29 cellular contexts compared by ENCODE assay signal in genomic region chr3:31804251-31805051, GRCh38.
DNase-seq lines count a peak whose midpoint lies in the region; ATAC-seq, FAIRE-seq and TF ChIP-seq lines count a peak whose summit lies in the region.
"Had no signal": no experiment of that assay in that cellular context is flagged by ENCODE, and none has a peak within 500 bp of the region (broad histone marks: within the 10 kb centered on the region; RNA-seq: fewer than 3 reads in every experiment).

No MANE protein-coding gene starts in this region.

- no peak overlapping the region for H4K8ac ChIP-seq in mesenchymal stem cell (ENCODE audit: low read length)

- no peak for TF ChIP-seq RAD21 in HepG2 (CRISPR knock-in tag; IDR thresholded peaks at IDR 0.05)

- H3K9ac ChIP-seq in HepG2 (ENCODE audit: insufficient read depth, low read depth, low read length) = no peak overlapping the region
- no peak overlapping the region for H3K9ac ChIP-seq in mesenchymal stem cell (ENCODE audit: low read length)
- H3K9ac ChIP-seq: KMS-11 had no signal

- no peaks in the 10 kb centered on the region for H3K9me3 ChIP-seq in HepG2 (ENCODE audit: low read length)
- no peaks in the 10 kb centered on the region for H3K9me3 ChIP-seq in right lobe of liver
- no peaks in the 10 kb centered on the region for H3K9me3 ChIP-seq in mesenchymal stem cell (ENCODE audit: control insufficient read depth, low read length)
- no peaks in the 10 kb centered on the region for H3K9me3 ChIP-seq in right cardiac atrium (ENCODE audit: control insufficient read depth, low read length)
- H3K9me3 ChIP-seq: body of pancreas, left ventricle myocardium inferior, sigmoid colon had no signal

- H2AK5ac ChIP-seq in mesenchymal stem cell (ENCODE audit: low read length, severe bottlenecking) = no peak overlapping the region

- no peaks in the 10 kb centered on the region for H4K20me1 ChIP-seq in HepG2 (ENCODE audit: insufficient read depth, low read length)

- H3K4me3 Mint-ChIP-seq in activated B cell treated with CpG ODN at 0.5 μM for 24 hours = no peak overlapping the region
- H3K4me3 Mint-ChIP-seq: activated CD8-positive, alpha-beta T cell treated with anti-CD3 and anti-CD28 coated beads, Interleukin-2, amount 10 ng/mL, durations not matched to agents 7 days and 5 days; mesothelial cell of epicardium had no signal

- H3K27me3 ChIP-seq in HepG2 (ENCODE audit: control insufficient read depth in 1 of 2, insufficient read depth in 2 of 2, low read length in 2 of 2) (no peaks in the 10 kb centered on the region), right lobe of liver (no peaks in the 10 kb centered on the region), mesenchymal stem cell (ENCODE audit: control insufficient read depth in 1 of 2, insufficient read depth in 1 of 2, low read length in 2 of 2) (no peaks in the 10 kb centered on the region), right cardiac atrium (ENCODE audit: control insufficient read depth, insufficient read depth) (no peaks in the 10 kb centered on the region)
- H3K27me3 ChIP-seq: body of pancreas, sigmoid colon had no signal

- ATAC-seq in HepG2 (no peak), right lobe of liver (no peak), activated B cell treated with CpG ODN at 0.5 μM for 24 hours (ENCODE audit: low read depth) (no peak), left colon (no peak), right cardiac atrium (no peak)
- ATAC-seq: activated CD8-positive, alpha-beta T cell treated with anti-CD3 and anti-CD28 coated beads, Interleukin-2, amount 10 ng/mL, durations not matched to agents 7 days and 5 days; body of pancreas had no signal

- TF ChIP-seq EP300 in HepG2 (IDR thresholded peaks at IDR 0.05; ENCODE audit: low read depth in 2 of 2, low read length in 2 of 2) (no peak), HepG2 (CRISPR knock-in tag; IDR thresholded peaks at IDR 0.05; ENCODE audit: borderline replicate concordance) (no peak)

- no peak for TF ChIP-seq CTCF in HepG2 (CRISPR knock-in tag; IDR thresholded peaks at IDR 0.05)
- TF ChIP-seq CTCF in right lobe of liver (IDR thresholded peaks at IDR 0.05) = no peak
- no peak for TF ChIP-seq CTCF in activated B cell treated with CpG ODN at 0.5 μM for 24 hours (IDR thresholded peaks at IDR 0.05)

- no peak overlapping the region for H2BK12ac ChIP-seq in mesenchymal stem cell (ENCODE audit: low read length in 2 of 2)

- TF ChIP-seq POLR2A in HepG2 (IDR thresholded peaks at IDR 0.05; ENCODE audit: insufficient read depth in 1 of 2, low read depth in 2 of 2, low read length in 2 of 2) (no peak), right lobe of liver (IDR thresholded peaks at IDR 0.05) (no peak)

- H3K36me3 ChIP-seq in HepG2 (replicated peaks in 1 of 2; ENCODE audit: control insufficient read depth in 1 of 2, insufficient read depth in 2 of 2, low read length in 2 of 2) (no peaks in the 10 kb centered on the region), right lobe of liver (no peaks in the 10 kb centered on the region), mesenchymal stem cell (ENCODE audit: control insufficient read depth in 1 of 2, insufficient read depth in 2 of 2, low read depth in 1 of 2, low read length in 2 of 2) (no peaks in the 10 kb centered on the region)
- H3K36me3 ChIP-seq: left ventricle myocardium inferior, sigmoid colon had no signal

- peaks cover 13% of the 10 kb centered on the region for H3K4me1 ChIP-seq in HepG2 (ENCODE audit: insufficient read depth, low read length)
- H3K4me1 ChIP-seq in right lobe of liver = no peaks in the 10 kb centered on the region
- no peaks in the 10 kb centered on the region for H3K4me1 ChIP-seq in mesenchymal stem cell (ENCODE audit: control insufficient read depth, insufficient read depth, low read depth, low read length)
- H3K4me1 ChIP-seq in right cardiac atrium (ENCODE audit: control insufficient read depth, insufficient read depth, low read length) = no peaks in the 10 kb centered on the region
- H3K4me1 ChIP-seq: body of pancreas, left ventricle myocardium inferior, sigmoid colon had no signal

- H3K4me1 Mint-ChIP-seq in activated B cell treated with CpG ODN at 0.5 μM for 24 hours = peaks cover 45% of the 10 kb centered on the region

- H2BK120ac ChIP-seq in mesenchymal stem cell (ENCODE audit: low read depth, low read length) = no peak overlapping the region

- H3K23ac ChIP-seq in mesenchymal stem cell (ENCODE audit: low read length in 2 of 2) = no peak overlapping the region

- no peak overlapping the region for H3K27ac ChIP-seq in HepG2 (ENCODE audit: extremely low read length, insufficient read depth, low read length)
- no peak overlapping the region for H3K27ac ChIP-seq in right lobe of liver
- H3K27ac ChIP-seq in mesenchymal stem cell (ENCODE audit: low read length, poor library complexity, severe bottlenecking) = no peak overlapping the region
- H3K27ac ChIP-seq in right cardiac atrium (ENCODE audit: low read length) = no peak overlapping the region
- H3K27ac ChIP-seq: body of pancreas, KMS-11, left ventricle myocardium inferior, sigmoid colon had no signal

- no peak overlapping the region for H4K91ac ChIP-seq in mesenchymal stem cell (ENCODE audit: low read length)

- H2BK5ac ChIP-seq in mesenchymal stem cell (ENCODE audit: low read depth, low read length, poor library complexity, severe bottlenecking) = no peak overlapping the region

- H2AFZ ChIP-seq in HepG2 (ENCODE audit: low read length) = no peak overlapping the region
- H2AFZ ChIP-seq in mesenchymal stem cell (ENCODE audit: low read depth, low read length) = no peak overlapping the region

- FAIRE-seq in HepG2 (lab: Jason Lieb, UNC) = no peak

- POLR2A ChIA-PET in HepG2 (lab: Yijun Ruan, JAX) (no interaction called here), activated B cell treated with CpG ODN at 0.5 μM for 24 hours (lab: Charles Lee) (interaction anchor here (0.5 to 1.3 kb wide), 3 partner anchors 195 to 1111 kb away, joined by 4 to 6 read pairs (median 4); no protein-coding TSS in a partner anchor)

- no peaks in the 10 kb centered on the region for H3K27me3 Mint-ChIP-seq in activated B cell treated with CpG ODN at 0.5 μM for 24 hours
- H3K27me3 Mint-ChIP-seq: naive B cell, progenitor cell of endocrine pancreas had no signal

- no peak overlapping the region for H3K18ac ChIP-seq in mesenchymal stem cell (ENCODE audit: low read depth in 1 of 2, low read length in 2 of 2)

- in situ Hi-C loops in HepG2 (cut with HindIII; ENCODE audit: extremely low pct_ligation_motif_present, low pct_unique_long_range_greater_than_20kb) = no loop called here

- no TSS peak for BruUV-seq in HepG2 (replicated peaks; lab: Mats Ljungman, UMichigan)

- no peak for DNase-seq in HepG2 (ENCODE audit: low spot score)
- no peak for DNase-seq in right lobe of liver
- no peak for DNase-seq in activated B cell treated with CpG ODN at 0.5 μM for 24 hours
- peak; percentile 22 for DNase-seq in mesenchymal stem cell
- DNase-seq in left colon = no peak
- DNase-seq in cortex of kidney (lab: John Stamatoyannopoulos, UW) = no peak
- DNase-seq in right cardiac atrium = no peak
- no peak for DNase-seq in medulla oblongata (ENCODE audit: extremely low spot score)
- DNase-seq: activated CD4-positive, alpha-beta T cell treated with anti-CD3 and anti-CD28 coated beads for 1 hour; activated CD8-positive, alpha-beta T cell treated with anti-CD3 and anti-CD28 coated beads, Interleukin-2, amount 10 ng/mL, durations not matched to agents 7 days and 5 days; activated naive CD4-positive, alpha-beta T cell treated with anti-CD3 and anti-CD28 coated beads, Interleukin-2, amount 50 U/mL, for 16 hours; body of pancreas; Calu3; cerebellar nuclear complex; DND-41; left ventricle myocardium inferior; naive B cell; NCI-H1417 treated with DMSO at 0.1 percent for 48 hours; NCI-H2081; NCI-H226; NCI-H82; SIG-M5; sigmoid colon; stimulated activated CD4-positive, alpha-beta T cell treated with anti-CD3 and anti-CD28 coated beads, Interleukin-12 subunit alpha, Interleukin-12 subunit beta, amount 100 ng/mL, for 4 hours; stimulated activated CD4-positive, alpha-beta T cell treated with anti-CD3 and anti-CD28 coated beads, Interleukin-2, amount 100 ng/mL, for 48 hours had no signal

- intact Hi-C loops in HepG2 (cut with micrococcal nuclease; ENCODE audit: unreplicated experiment) = no loop called here
- intact Hi-C loops in right lobe of liver (cut with DNase I) = no loop called here
- intact Hi-C loops in activated B cell treated with CpG ODN at 0.5 μM for 24 hours (cut with micrococcal nuclease) = loop anchor here (5.0 kb wide), 1 partner anchor 42 kb away; no protein-coding TSS in a partner anchor
- intact Hi-C loops in left colon (cut with DNase I, micrococcal nuclease) = no loop called here
- intact Hi-C loops in right cardiac atrium (cut with DNase I) = no loop called here

- WGBS in HepG2 (ENCODE audit: low lambda C conversion rate) = 85% methylated on average over 10 of the region's 10 CpGs
- WGBS in right lobe of liver (ENCODE audit: insufficient coverage, low coverage, low lambda C conversion rate, missing lambda C conversion rate) = 62% methylated on average over 10 of the region's 10 CpGs
- WGBS in mesenchymal stem cell = 86% methylated on average over 9 of the region's 10 CpGs
- 69% methylated on average over 10 of the region's 10 CpGs for WGBS in right cardiac atrium

- H3K4me2 ChIP-seq in HepG2 (ENCODE audit: low read depth, low read length) (no peak overlapping the region), mesenchymal stem cell (ENCODE audit: low read length, poor library complexity, severe bottlenecking) (no peak overlapping the region)
- H3K4me2 ChIP-seq: KMS-11 had no signal

- H3K36me3 Mint-ChIP-seq in activated B cell treated with CpG ODN at 0.5 μM for 24 hours (ENCODE audit: low read depth) = peaks cover 45% of the 10 kb centered on the region
- H3K36me3 Mint-ChIP-seq: mesothelial cell of epicardium had no signal

- no peaks in the 10 kb centered on the region for H3K9me3 Mint-ChIP-seq in activated B cell treated with CpG ODN at 0.5 μM for 24 hours
- H3K9me3 Mint-ChIP-seq: activated T-helper 2 cell treated with anti-CD3 and anti-CD28 coated beads, Interferon-gamma antibody, Interleukin-2, Interleukin-4, amounts not matched to agents 10 μg/mL and 5 μg/mL and 100 μg/mL, durations not matched to agents 14 hours and 24 hours and 36 hours; mesothelial cell of epicardium; naive B cell had no signal

- H3K14ac ChIP-seq in mesenchymal stem cell (ENCODE audit: low read length in 2 of 2) = no peak overlapping the region

- H3K27ac Mint-ChIP-seq in activated B cell treated with CpG ODN at 0.5 μM for 24 hours = peak overlapping the region; percentile 46
- H3K27ac Mint-ChIP-seq: activated CD8-positive, alpha-beta T cell treated with anti-CD3 and anti-CD28 coated beads, Interleukin-2, amount 10 ng/mL, durations not matched to agents 7 days and 5 days; activated T-helper 2 cell treated with anti-CD3 and anti-CD28 coated beads, Interferon-gamma antibody, Interleukin-2, Interleukin-4, amounts not matched to agents 10 μg/mL and 5 μg/mL and 100 μg/mL, durations not matched to agents 14 hours and 24 hours and 36 hours; mesothelial cell of epicardium; progenitor cell of endocrine pancreas had no signal

- peaks cover 23% of the 10 kb centered on the region for H3K79me1 ChIP-seq in mesenchymal stem cell (replicated peaks; ENCODE audit: low read length, poor library complexity, severe bottlenecking)

- H3K4ac ChIP-seq in mesenchymal stem cell (ENCODE audit: low read depth in 1 of 2, low read length in 2 of 2) = no peak overlapping the region

- no peaks in the 10 kb centered on the region for H3K79me2 ChIP-seq in HepG2 (ENCODE audit: insufficient read depth, low read length)

- CTCF ChIA-PET in HepG2 (lab: Yijun Ruan, JAX; ENCODE audit: low intra/inter-chr PET ratio, low total read pairs) = no interaction called here
- CTCF ChIA-PET in activated B cell treated with CpG ODN at 0.5 μM for 24 hours (lab: Charles Lee) = interaction anchor here (0.7 kb wide), 1 partner anchor 80 kb away, joined by 3 read pairs; no protein-coding TSS in a partner anchor

- H3K4me3 ChIP-seq in HepG2 (replicated peaks in 1 of 3; ENCODE audit: insufficient read depth in 1 of 3, low read depth in 2 of 3, low read length in 3 of 3) (no peak overlapping the region), right lobe of liver (no peak overlapping the region), mesenchymal stem cell (ENCODE audit: insufficient read depth in 1 of 2, low read depth in 1 of 2, low read length in 2 of 2) (no peak overlapping the region), right cardiac atrium (ENCODE audit: low read length) (no peak overlapping the region)
- H3K4me3 ChIP-seq: body of pancreas, left ventricle myocardium inferior, sigmoid colon had no signal

- no peak overlapping the region for H2BK15ac ChIP-seq in mesenchymal stem cell (ENCODE audit: low read depth, poor library complexity, severe bottlenecking)
